ENCODE assay signal across 8 cellular contexts in the genomic region with DNA sequence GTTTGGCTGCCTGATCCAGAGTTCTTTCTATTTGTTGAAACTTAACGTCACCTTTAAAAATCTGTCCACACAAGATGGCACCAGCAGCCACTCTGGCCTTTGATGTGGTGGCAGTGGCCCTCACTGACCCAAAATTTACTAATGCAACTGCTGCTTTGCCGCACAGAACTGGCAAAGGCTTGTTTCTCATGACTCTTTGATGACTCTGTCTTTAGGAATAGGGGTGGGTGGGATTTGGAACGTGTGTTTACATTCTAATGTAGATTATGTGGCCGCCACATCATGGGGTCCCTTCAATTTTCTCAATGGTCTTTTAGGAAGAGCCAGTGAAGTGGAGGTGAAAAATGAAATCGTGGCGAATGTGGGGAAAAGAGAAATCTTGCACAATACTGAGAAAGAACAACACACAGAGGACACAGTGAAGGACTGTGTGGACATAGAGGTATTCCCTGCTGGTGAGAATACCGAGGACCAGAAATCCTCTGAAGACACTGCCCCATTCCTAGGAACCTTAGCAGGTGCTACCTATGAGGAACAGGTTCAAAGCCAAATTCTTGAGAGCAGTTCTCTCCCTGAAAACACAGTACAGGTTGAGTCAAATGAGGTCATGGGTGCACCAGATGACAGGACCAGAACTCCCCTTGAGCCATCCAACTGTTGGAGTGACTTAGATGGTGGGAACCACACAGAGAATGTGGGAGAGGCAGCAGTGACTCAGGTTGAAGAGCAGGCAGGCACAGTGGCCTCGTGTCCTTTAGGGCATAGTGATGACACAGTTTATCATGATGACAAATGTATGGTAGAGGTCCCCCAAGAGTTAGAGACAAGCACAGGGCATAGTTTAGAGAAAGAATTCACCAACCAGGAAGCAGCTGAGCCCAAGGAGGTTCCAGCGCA. TPM values are rescaled to one million over a fixed set of nuclear protein-coding genes. Genes with fewer than 3 reads are reported as not detected.
DNase-seq lines count a peak whose midpoint lies in the region; ATAC-seq and TF ChIP-seq lines count a peak whose summit lies in the region.
"Not testable (repeated sequence)": the region's sequence is repeated elsewhere in the genome, so short reads cannot be mapped to it uniquely, and the experiment has no call there.

No MANE protein-coding gene starts in this region.

- not testable (repeated sequence) for H3K27me3 ChIP-seq in fibroblast of lung (ENCODE audit: control insufficient read depth, insufficient read depth, low read length)

- H3K4me3 ChIP-seq in AG10803 (ENCODE audit: low read length); fibroblast of lung (replicated peaks in 1 of 4; ENCODE audit: control extremely low read depth in 1 of 4, insufficient read depth in 1 of 4, low read depth in 3 of 4, low read length in 4 of 4): not testable (repeated sequence)

- not testable (repeated sequence) for H2AFZ ChIP-seq in fibroblast of lung (ENCODE audit: low read length)

- H3K27ac Mint-ChIP-seq in activated T-helper 1 cell treated with anti-CD3 and anti-CD28 coated beads, Interleukin-12 subunit alpha, Interleukin-12 subunit beta, Interleukin-2, Interleukin-4 antibody, amounts not matched to agents 30 ng/mL and 10 ng/mL and 1 ng/mL, durations not matched to agents 14 hours and 24 hours and 36 hours, result peak overlapping the region; percentile 30

- DNase-seq in AG10803 (ENCODE audit: low read depth) (peak; percentile 73), GM03348 (ENCODE audit: low spot score) (peak; percentile 37), SW480 (ENCODE audit: low spot score) (peak; percentile 62), astrocyte of the hippocampus (ENCODE audit: low read depth, low spot score) (peak; percentile 88), fibroblast of lung (ENCODE audit: low read depth in 2 of 2) (peak; percentile 69 to 93), myocyte (ENCODE audit: low read depth) (peak; percentile 24)
- DNase-seq in activated T-helper 1 cell treated with anti-CD3 and anti-CD28 coated beads, Interleukin-12 subunit alpha, Interleukin-12 subunit beta, Interleukin-2, Interleukin-4 antibody, amounts not matched to agents 30 ng/mL and 10 ng/mL and 1 ng/mL, durations not matched to agents 14 hours and 24 hours and 36 hours (ENCODE audit: low spot score); stimulated activated naive CD8-positive, alpha-beta T cell treated with anti-CD3 and anti-CD28 coated beads, Interleukin-15, Interleukin-2, amounts not matched to agents 100 U/mL and 50 U/mL, for 24 hours: not testable (repeated sequence)

- H3K27me3 Mint-ChIP-seq in activated T-helper 1 cell treated with anti-CD3 and anti-CD28 coated beads, Interleukin-12 subunit alpha, Interleukin-12 subunit beta, Interleukin-2, Interleukin-4 antibody, amounts not matched to agents 30 ng/mL and 10 ng/mL and 1 ng/mL, durations not matched to agents 14 hours and 24 hours and 36 hours (ENCODE audit: insufficient read depth), result not testable (repeated sequence)

- H3K79me2 ChIP-seq in fibroblast of lung (ENCODE audit: control insufficient read depth, insufficient read depth, low read length), result not testable (repeated sequence)

- not testable (repeated sequence) for TF ChIP-seq CTCF in AG10803 (conservative IDR thresholded peaks at IDR 0.05; ENCODE audit: low read length); fibroblast of lung (conservative IDR thresholded peaks at IDR 0.05 in 1 of 2, IDR thresholded peaks at IDR 0.05 in 1 of 2; ENCODE audit: low read depth in 1 of 2, low read length in 2 of 2)

- not testable (repeated sequence) for H3K4me1 Mint-ChIP-seq in activated T-helper 1 cell treated with anti-CD3 and anti-CD28 coated beads, Interleukin-12 subunit alpha, Interleukin-12 subunit beta, Interleukin-2, Interleukin-4 antibody, amounts not matched to agents 30 ng/mL and 10 ng/mL and 1 ng/mL, durations not matched to agents 14 hours and 24 hours and 36 hours (ENCODE audit: low read depth)

- H3K4me2 ChIP-seq in fibroblast of lung (ENCODE audit: extremely low read depth, insufficient read depth, low read length), result not testable (repeated sequence)

- H3K4me1 ChIP-seq in fibroblast of lung (ENCODE audit: control insufficient read depth, extremely low read depth, insufficient read depth, low read length), result not testable (repeated sequence)

- H3K36me3 Mint-ChIP-seq in activated T-helper 1 cell treated with anti-CD3 and anti-CD28 coated beads, Interleukin-12 subunit alpha, Interleukin-12 subunit beta, Interleukin-2, Interleukin-4 antibody, amounts not matched to agents 30 ng/mL and 10 ng/mL and 1 ng/mL, durations not matched to agents 14 hours and 24 hours and 36 hours (ENCODE audit: low read depth), result peaks cover 52% of the 10 kb centered on the region

- H3K9me3 Mint-ChIP-seq in activated T-helper 1 cell treated with anti-CD3 and anti-CD28 coated beads, Interleukin-12 subunit alpha, Interleukin-12 subunit beta, Interleukin-2, Interleukin-4 antibody, amounts not matched to agents 30 ng/mL and 10 ng/mL and 1 ng/mL, durations not matched to agents 14 hours and 24 hours and 36 hours, result not testable (repeated sequence)

- intact Hi-C loops in activated T-helper 1 cell treated with anti-CD3 and anti-CD28 coated beads, Interleukin-12 subunit alpha, Interleukin-12 subunit beta, Interleukin-2, Interleukin-4 antibody, amounts not matched to agents 30 ng/mL and 10 ng/mL and 1 ng/mL, durations not matched to agents 14 hours and 24 hours and 36 hours (cut with micrococcal nuclease), result not testable (repeated sequence)

- peaks cover 12% of the 10 kb centered on the region for H3K36me3 ChIP-seq in fibroblast of lung (ENCODE audit: control insufficient read depth, insufficient read depth, low read length)

- H3K4me3 Mint-ChIP-seq in activated T-helper 1 cell treated with anti-CD3 and anti-CD28 coated beads, Interleukin-12 subunit alpha, Interleukin-12 subunit beta, Interleukin-2, Interleukin-4 antibody, amounts not matched to agents 30 ng/mL and 10 ng/mL and 1 ng/mL, durations not matched to agents 14 hours and 24 hours and 36 hours, result not testable (repeated sequence)

- H3K9ac ChIP-seq in fibroblast of lung (ENCODE audit: insufficient read depth, low read length), result not testable (repeated sequence)

- H4K20me1 ChIP-seq in fibroblast of lung (ENCODE audit: control insufficient read depth, extremely low read depth, insufficient read depth, low read length), result not testable (repeated sequence)

- not testable (repeated sequence) for H3K27ac ChIP-seq in fibroblast of lung (ENCODE audit: insufficient read depth, low read length)

- peak; percentile 82 for ATAC-seq in stimulated activated naive CD8-positive, alpha-beta T cell treated with anti-CD3 and anti-CD28 coated beads, Interleukin-15, Interleukin-2, amounts not matched to agents 100 U/mL and 50 U/mL, for 24 hours

- H3K9me3 ChIP-seq in fibroblast of lung (ENCODE audit: control insufficient read depth, insufficient read depth, low read depth, low read length), result not testable (repeated sequence)

RNA-seq across cellular contexts. Expression of a gene that starts 36.0 kb away (rescaled TPM):
- 0.49 and 1.1 TPM in 2 replicates for total RNA-seq in activated T-helper 1 cell treated with anti-CD3 and anti-CD28 coated beads, Interleukin-12 subunit alpha, Interleukin-12 subunit beta, Interleukin-2, Interleukin-4 antibody, amounts not matched to agents 30 ng/mL and 10 ng/mL and 1 ng/mL, durations not matched to agents 14 hours and 24 hours and 36 hours
- total RNA-seq in fibroblast of lung, result 0.17 and 0.26 TPM in 2 replicates
- polyA plus RNA-seq in fibroblast of lung, result 0.11 and 0.34 TPM in 2 replicates
- 0.06 and 0.08 TPM in 2 replicates for polyA plus RNA-seq in fibroblast of lung (2012)
- polyA minus RNA-seq in fibroblast of lung (ENCODE audit: low replicate concordance), result not detected in 2 replicates
- total RNA-seq in myocyte, result 0.05 and 0.37 TPM in 2 replicates
- polyA plus RNA-seq in myocyte (2012), result 0.18 TPM
